ENCODE assay signal across 14 cellular contexts in the genomic region with DNA sequence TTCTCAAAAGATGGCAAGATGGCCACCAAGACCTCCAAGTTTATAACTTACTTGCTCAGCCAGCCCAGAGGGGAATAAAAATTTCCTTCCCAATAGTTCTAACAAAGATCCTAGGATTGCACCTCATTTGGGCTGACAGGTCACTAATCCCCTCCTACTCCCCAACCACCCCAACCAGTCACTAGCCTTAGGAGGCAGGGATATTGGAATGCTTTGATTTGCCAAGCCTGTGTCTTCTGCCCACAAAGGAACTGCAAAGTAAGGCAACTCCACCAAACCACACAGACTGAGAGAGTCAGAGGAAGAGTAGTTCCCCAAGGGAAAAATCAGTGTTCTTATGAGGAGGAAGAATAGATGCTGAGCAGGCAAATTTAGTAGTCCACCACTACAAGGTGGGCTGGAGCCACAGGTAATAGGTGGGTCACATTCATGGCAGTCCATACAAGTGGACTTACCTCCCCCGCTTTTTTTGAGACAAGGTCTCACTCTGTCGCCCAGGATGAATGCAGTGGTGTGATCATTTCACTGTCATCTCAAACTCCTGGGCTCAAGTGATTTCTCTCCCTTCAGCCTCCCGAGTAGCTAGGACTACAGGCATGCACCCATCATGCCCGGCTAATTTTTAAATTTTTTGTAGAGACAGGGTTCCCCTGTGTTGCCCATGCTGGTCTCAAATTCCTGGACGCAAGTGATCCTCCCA. TPM values are rescaled to one million over a fixed set of nuclear protein-coding genes. Genes with fewer than 3 reads are reported as not detected.
DNase-seq lines count a peak whose midpoint lies in the region; ATAC-seq and TF ChIP-seq lines count a peak whose summit lies in the region.
"Had no signal": no experiment of that assay in that cellular context is flagged by ENCODE, and none has a peak within 500 bp of the region (broad histone marks: within the 10 kb centered on the region; RNA-seq: fewer than 3 reads in every experiment).

No MANE protein-coding gene starts in this region.

- H4K8ac ChIP-seq in neuronal stem cell (ENCODE audit: low read depth, low read length), result no peak overlapping the region

- no peak overlapping the region for H2AK5ac ChIP-seq in neuronal stem cell (ENCODE audit: low read depth, low read length)

- no peak overlapping the region for H3K9ac ChIP-seq in neuronal stem cell (ENCODE audit: low read depth, low read length, poor library complexity)

- H3K27ac ChIP-seq in neuronal stem cell (replicated peaks; ENCODE audit: low read length) (peak overlapping the region; percentile 53), vagina (no peak overlapping the region)
- H3K27ac ChIP-seq: adrenal gland, neutrophil, PC-9 had no signal

- H3K4me3 ChIP-seq in neuronal stem cell (ENCODE audit: low read length in 2 of 2) (no peak overlapping the region), vagina (no peak overlapping the region)
- H3K4me3 ChIP-seq: adrenal gland, PC-9 had no signal

- TF ChIP-seq POLR2A in vagina (IDR thresholded peaks at IDR 0.05), result no peak

- H2BK12ac ChIP-seq in neuronal stem cell (ENCODE audit: low read length), result no peak overlapping the region

- peak overlapping the region; percentile 60 for H3K18ac ChIP-seq in neuronal stem cell (ENCODE audit: low read length)

- no peak overlapping the region for H2BK15ac ChIP-seq in neuronal stem cell (ENCODE audit: low read length)

- no peak overlapping the region for H2BK120ac ChIP-seq in neuronal stem cell (ENCODE audit: low read depth, low read length)

- H4K91ac ChIP-seq in neuronal stem cell (ENCODE audit: low read depth, low read length, poor library complexity), result no peak overlapping the region

- WGBS in neuronal stem cell (ENCODE audit: extremely low coverage in 2 of 2, insufficient read length in 2 of 2, insufficient replicate concordance in 1 of 2), 2 donors, result no CpG with 5 or more reads among the region's 5 CpGs

- no peak overlapping the region for H3K4me2 ChIP-seq in neuronal stem cell (ENCODE audit: insufficient read depth, low read length, poor library complexity, severe bottlenecking)
- H3K4me2 ChIP-seq: PC-9 had no signal

- no peak for ATAC-seq in HG03520 (IDR thresholded peaks at IDR 0.05; ENCODE audit: unreplicated experiment)
- ATAC-seq: activated CD8-positive, alpha-beta memory T cell treated with anti-CD3 and anti-CD28 coated beads, Interleukin-2, amount 10 ng/mL, durations not matched to agents 7 days and 5 days; stimulated activated naive B cell treated with anti-CD40 and anti-IgM and Interleukin-4, amounts not matched to agents 10 μg/mL and 1 μg/mL and 100 μg/mL, for 72 hours had no signal

- H3K36me3 ChIP-seq in neuronal stem cell (replicated peaks in 1 of 2; ENCODE audit: control insufficient read depth in 2 of 2, insufficient read depth in 2 of 2, low read length in 2 of 2) (peaks cover under 1 to 7% of the 10 kb centered on the region in 2 donors), vagina (no peaks in the 10 kb centered on the region)
- H3K36me3 ChIP-seq: adrenal gland, neutrophil had no signal

- no peak overlapping the region for H3K23ac ChIP-seq in neuronal stem cell (ENCODE audit: low read depth, low read length, poor library complexity)

- H3K79me1 ChIP-seq in neuronal stem cell (ENCODE audit: low read depth, low read length), result no peaks in the 10 kb centered on the region

- intact Hi-C loops in vagina (cut with DNase I), result loop anchor here (10.0 kb wide), 2 partner anchors 94 to 284 kb away; no protein-coding TSS in a partner anchor

- no peak for TF ChIP-seq CTCF in vagina (IDR thresholded peaks at IDR 0.05)

- peaks cover 11 to 18% of the 10 kb centered on the region in 2 donors for H3K4me1 ChIP-seq in neuronal stem cell (ENCODE audit: control insufficient read depth in 2 of 2, insufficient read depth in 1 of 2, low read depth in 1 of 2, low read length in 2 of 2)
- H3K4me1 ChIP-seq in vagina, result peaks cover 29% of the 10 kb centered on the region

- peak overlapping the region; percentile 50 for H2AFZ ChIP-seq in neuronal stem cell (ENCODE audit: low read length)
- H2AFZ ChIP-seq: PC-9 had no signal

- H2BK5ac ChIP-seq in neuronal stem cell (ENCODE audit: low read length), result no peak overlapping the region

- no peak overlapping the region for H3K4ac ChIP-seq in neuronal stem cell (ENCODE audit: low read length)

- no peaks in the 10 kb centered on the region for H3K9me3 ChIP-seq in neuronal stem cell (replicated peaks in 1 of 2; ENCODE audit: control insufficient read depth in 2 of 2, insufficient read depth in 1 of 2, low read depth in 1 of 2, low read length in 2 of 2)
- H3K9me3 ChIP-seq in vagina, result no peaks in the 10 kb centered on the region
- H3K9me3 ChIP-seq: adrenal gland, neutrophil had no signal

- no peaks in the 10 kb centered on the region for H3K27me3 ChIP-seq in neuronal stem cell (ENCODE audit: control insufficient read depth in 3 of 3, insufficient read depth in 3 of 3, low read depth in 1 of 3, low read length in 3 of 3)
- no peaks in the 10 kb centered on the region for H3K27me3 ChIP-seq in vagina
- H3K27me3 ChIP-seq: adrenal gland had no signal

- DNase-seq in ELF-1 (ENCODE audit: low read depth, low spot score), result peak; percentile 58
- peak; percentile 9 for DNase-seq in OCI-M1 (lab: John Stamatoyannopoulos, UW)
- peak; percentile 32 for DNase-seq in fibroblast of gingiva (ENCODE audit: low read depth)
- DNase-seq in neuronal stem cell (ENCODE audit: low spot score), result peak; percentile 32
- DNase-seq in activated T-cell treated with anti-CD3 and anti-CD28 coated beads for 4 hours, result no peak
- no peak for DNase-seq in C1 segment of cervical spinal cord (lab: John Stamatoyannopoulos, UW)
- DNase-seq in vagina (ENCODE audit: extremely low spot score in 2 of 2), result no peak
- DNase-seq: activated CD8-positive, alpha-beta memory T cell treated with anti-CD3 and anti-CD28 coated beads, Interleukin-2, amount 10 ng/mL, durations not matched to agents 7 days and 5 days; adrenal gland; PC-9; stimulated activated naive B cell treated with anti-CD40 and anti-IgM and Interleukin-4, amounts not matched to agents 10 μg/mL and 1 μg/mL and 100 μg/mL, for 72 hours; T-helper 9 cell had no signal

- no peak overlapping the region for H3K14ac ChIP-seq in neuronal stem cell (ENCODE audit: low read length)

RNA-seq across cellular contexts. Expression of a gene that starts 3.7 kb away (rescaled TPM):
- polyA plus RNA-seq in neuronal stem cell (2013, experiment 1 of 2), result 17.3 TPM
- polyA plus RNA-seq in neuronal stem cell (2013, experiment 2 of 2), result 17.7 TPM
- 8.3 TPM for total RNA-seq in vagina

RNA-seq across cellular contexts. Expression of a gene that starts 38.8 kb away (rescaled TPM):
- polyA plus RNA-seq in neuronal stem cell (2013, experiment 1 of 2), result 24.0 TPM
- polyA plus RNA-seq in neuronal stem cell (2013, experiment 2 of 2), result 24.9 TPM
- total RNA-seq in vagina, result 28.7 TPM

RNA-seq across cellular contexts. Expression of a gene that starts 55.4 kb away (rescaled TPM):
- 280 TPM for polyA plus RNA-seq in neuronal stem cell (2013, experiment 1 of 2)
- 296 TPM for polyA plus RNA-seq in neuronal stem cell (2013, experiment 2 of 2)
- total RNA-seq in vagina, result 104 TPM

Comparison
In these comparisons a context has a peak if more than half of its experiments do, and no peak if none do; other contexts are left out.
1. DNase-seq: peak in ELF-1 (single experiment), OCI-M1 (single experiment), fibroblast of gingiva (single experiment) and neuronal stem cell (single experiment); none in activated T-cell treated with anti-CD3 and anti-CD28 coated beads for 4 hours (single experiment), C1 segment of cervical spinal cord (0 of 14) and vagina (0 of 2).